ENCODE assay signal across 16 cellular contexts in the genomic region with DNA sequence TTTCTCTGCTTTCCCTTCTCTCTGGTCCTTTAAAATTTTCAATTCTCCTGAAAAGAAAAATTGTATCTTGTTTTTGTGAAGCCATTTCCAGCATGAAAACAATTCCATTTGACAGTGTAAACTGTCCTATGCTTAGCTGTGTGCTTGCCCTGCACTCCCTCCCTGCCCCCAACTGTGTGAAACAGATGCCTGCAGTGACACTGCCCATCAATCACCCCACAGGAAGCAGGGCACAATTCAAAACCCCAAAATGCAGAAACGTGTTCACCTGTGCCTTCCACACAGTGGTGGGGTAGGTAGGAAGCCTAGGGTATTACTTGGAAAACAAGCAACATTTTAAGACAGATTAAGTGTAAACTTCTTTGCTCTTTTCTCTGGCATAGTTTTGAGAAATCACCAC. TPM values are rescaled to one million over a fixed set of nuclear protein-coding genes. Genes with fewer than 3 reads are reported as not detected.
A peak's percentile ranks its signal among the peaks of the same experiment; 100 is the strongest.
DNase-seq lines count a peak whose midpoint lies in the region; ATAC-seq, FAIRE-seq and TF ChIP-seq lines count a peak whose summit lies in the region.
"Had no signal": no experiment of that assay in that cellular context is flagged by ENCODE, and none has a peak within 500 bp of the region (broad histone marks: within the 10 kb centered on the region; RNA-seq: fewer than 3 reads in every experiment).

No MANE protein-coding gene starts in this region.

- H2AFZ ChIP-seq in GM23338: no peak overlapping the region

- H3K27ac Mint-ChIP-seq in GM23338 (peak overlapping the region; percentile 22; the same call in 1 of the 2 replicates), WTC11 (no peak overlapping the region)

- peaks cover 57% of the 10 kb centered on the region for H3K4me1 ChIP-seq in GM23338 (ENCODE audit: insufficient read depth)
- H3K4me1 ChIP-seq: Caco-2 had no signal

- TF ChIP-seq CTCF in GM23338 (conservative IDR thresholded peaks at IDR 0.05; ENCODE audit: low read depth in 2 of 2): no peak
- no peak for TF ChIP-seq CTCF in WTC11 (IDR thresholded peaks at IDR 0.05)
- TF ChIP-seq CTCF in foreskin fibroblast (IDR thresholded peaks at IDR 0.05; ENCODE audit: low read depth, low read length): no peak

- H4K20me1 ChIP-seq in GM23338 (replicated peaks; ENCODE audit: insufficient read depth): no peaks in the 10 kb centered on the region

- peak overlapping the region; percentile 64 for H3K4me2 ChIP-seq in GM23338

- H3K4me3 Mint-ChIP-seq in GM23338 (peak overlapping the region; percentile 6; the same call in 1 of the 3 replicates), WTC11 (peak overlapping the region; percentile 37)

- no peak overlapping the region for H3K27ac ChIP-seq in GM23338 (ENCODE audit: low read depth)
- H3K27ac ChIP-seq: C4-2B had no signal

- CTCF ChIA-PET in WTC11 (lab: Charles Lee): interaction anchor here (1.3 kb wide), 1 partner anchor 153 kb away, joined by 3 read pairs; no protein-coding TSS in a partner anchor

- H3K79me2 ChIP-seq in GM23338 (replicated peaks; ENCODE audit: insufficient read depth): no peaks in the 10 kb centered on the region

- no peaks in the 10 kb centered on the region for H3F3A ChIP-seq in GM23338 (replicated peaks; ENCODE audit: low read depth)

- FAIRE-seq in GM19239 (lab: Jason Lieb, UNC): no peak
- FAIRE-seq: A204.1 had no signal

- H3K27me3 Mint-ChIP-seq in GM23338 (ENCODE audit: insufficient read depth, low read depth, poor library complexity) (peaks cover 16% of the 10 kb centered on the region), WTC11 (ENCODE audit: low read depth) (peaks cover 30% of the 10 kb centered on the region)

- ATAC-seq in GM23338: peak; percentile 78
- peak; percentile 21; the same call in 1 of the 2 replicates for ATAC-seq in WTC11
- no peak for ATAC-seq in GM21423 (IDR thresholded peaks at IDR 0.05; ENCODE audit: unreplicated experiment)

- H3K4me1 Mint-ChIP-seq in GM23338 (peaks cover 68% of the 10 kb centered on the region), WTC11 (peaks cover 77% of the 10 kb centered on the region)

- no peaks in the 10 kb centered on the region for H3K36me3 ChIP-seq in GM23338 (ENCODE audit: insufficient read depth)

- DNase-seq in GM23338 (ENCODE audit: low spot score) (peak; percentile 36), WTC11 (ENCODE audit: low spot score) (no peak), myocyte (ENCODE audit: low read depth) (peak; percentile 14), NCI-H2081 (lab: John Stamatoyannopoulos, UW) (no peak), GM19239 (ENCODE audit: insufficient read length, low spot score) (no peak), foreskin fibroblast (no peak)
- DNase-seq in Jurkat, Clone E6-1 (ENCODE audit: low read depth, low spot score): peak; percentile 9
- DNase-seq: Caco-2, Kasumi-1, NCI-H1694, NCI-H446 treated with DMSO at 0.1 percent for 48 hours, NCI-H774, SIG-M5 had no signal

- POLR2A ChIA-PET in WTC11 (lab: Charles Lee): no interaction called here

- H3K27me3 ChIP-seq in GM23338 (ENCODE audit: insufficient read depth): peaks cover 12% of the 10 kb centered on the region; the same call in 1 of the 2 replicates

- H3K9me3 Mint-ChIP-seq in GM23338: no peaks in the 10 kb centered on the region
- peaks cover 5% of the 10 kb centered on the region for H3K9me3 Mint-ChIP-seq in WTC11

- H3K36me3 Mint-ChIP-seq in GM23338 (ENCODE audit: low read depth) (no peaks in the 10 kb centered on the region; the same call in 1 of the 3 replicates), WTC11 (peaks cover 3% of the 10 kb centered on the region; the same call in 1 of the 2 replicates)

- no peaks in the 10 kb centered on the region; the same call in 1 of the 2 replicates for H3K9me2 ChIP-seq in GM23338 (ENCODE audit: insufficient read depth)

- H3K4me3 ChIP-seq in GM23338 (peak overlapping the region; percentile 4), foreskin fibroblast (ENCODE audit: low read depth in 1 of 2, low read length in 2 of 2) (no peak overlapping the region)
- H3K4me3 ChIP-seq in Jurkat, Clone E6-1 (ENCODE audit: low read length): no peak overlapping the region

TF ChIP-seq in GM23338, 12 proteins besides CTCF, POLR2A, EP300 and RAD21 (continues in another document):
- no peak for TF ChIP-seq CREB1 (CRISPR knock-in tag; IDR thresholded peaks at IDR 0.05; ENCODE audit: low read depth)
- TF ChIP-seq POLR2AphosphoS5 (IDR thresholded peaks at IDR 0.05; ENCODE audit: low read depth): no peak
- TF ChIP-seq ZNF331 (CRISPR knock-in tag; IDR thresholded peaks at IDR 0.05; ENCODE audit: low read depth): no peak
- TF ChIP-seq EZH2 (IDR thresholded peaks at IDR 0.05; ENCODE audit: low read depth, unreplicated experiment): no peak
- TF ChIP-seq, protein P1, sequence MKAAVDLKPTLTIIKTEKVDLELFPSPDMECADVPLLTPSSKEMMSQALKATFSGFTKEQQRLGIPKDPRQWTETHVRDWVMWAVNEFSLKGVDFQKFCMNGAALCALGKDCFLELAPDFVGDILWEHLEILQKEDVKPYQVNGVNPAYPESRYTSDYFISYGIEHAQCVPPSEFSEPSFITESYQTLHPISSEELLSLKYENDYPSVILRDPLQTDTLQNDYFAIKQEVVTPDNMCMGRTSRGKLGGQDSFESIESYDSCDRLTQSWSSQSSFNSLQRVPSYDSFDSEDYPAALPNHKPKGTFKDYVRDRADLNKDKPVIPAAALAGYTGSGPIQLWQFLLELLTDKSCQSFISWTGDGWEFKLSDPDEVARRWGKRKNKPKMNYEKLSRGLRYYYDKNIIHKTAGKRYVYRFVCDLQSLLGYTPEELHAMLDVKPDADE (IDR thresholded peaks at IDR 0.05): no peak

TF ChIP-seq in WTC11, 78 proteins besides CTCF, POLR2A, EP300 and RAD21:
- TF ChIP-seq ZNF263 (CRISPR knock-in tag; IDR thresholded peaks at IDR 0.05; ENCODE audit: low read depth) (no peak), GRHL2 (CRISPR knock-in tag; IDR thresholded peaks at IDR 0.05; ENCODE audit: insufficient replicate concordance, severe bottlenecking) (no peak), ZNF121 (CRISPR knock-in tag; IDR thresholded peaks at IDR 0.05) (no peak)

RNA-seq across cellular contexts. Expression of gene FHDC1, which starts 6.2 kb away (rescaled TPM):
- total RNA-seq in GM23338 (2014; rRNA removed; shearing (Covaris generic)): 21.6 and 22.8 TPM in 2 replicates
- 9.1 and 9.5 TPM in 2 replicates for polyA plus RNA-seq in GM23338 (2016; fragmentation: Nextera tagmentation; extraction: Ambion mirVana)
- 0.53 TPM for polyA plus RNA-seq in Jurkat, Clone E6-1 (2012; ENCODE audit: insufficient read depth, insufficient read length)
- 15.5 to 18.1 TPM (median 17.1 TPM) in 3 replicates for total RNA-seq in WTC11 (2021)
- 0.72 and 0.73 TPM in 2 replicates for total RNA-seq in myocyte
- polyA plus RNA-seq in myocyte (2012): 0.45 TPM

Comparison
In these comparisons a context has a peak if more than half of its experiments do, and no peak if none do; other contexts are left out.
1. DNase-seq: peak in GM23338 (single experiment), Jurkat, Clone E6-1 (single experiment) and myocyte (single experiment); none in WTC11 (single experiment), NCI-H2081 (0 of 2), GM19239 (single experiment) and foreskin fibroblast (0 of 2).